ENCODE assay signal across 17 cellular contexts in the genomic region with DNA sequence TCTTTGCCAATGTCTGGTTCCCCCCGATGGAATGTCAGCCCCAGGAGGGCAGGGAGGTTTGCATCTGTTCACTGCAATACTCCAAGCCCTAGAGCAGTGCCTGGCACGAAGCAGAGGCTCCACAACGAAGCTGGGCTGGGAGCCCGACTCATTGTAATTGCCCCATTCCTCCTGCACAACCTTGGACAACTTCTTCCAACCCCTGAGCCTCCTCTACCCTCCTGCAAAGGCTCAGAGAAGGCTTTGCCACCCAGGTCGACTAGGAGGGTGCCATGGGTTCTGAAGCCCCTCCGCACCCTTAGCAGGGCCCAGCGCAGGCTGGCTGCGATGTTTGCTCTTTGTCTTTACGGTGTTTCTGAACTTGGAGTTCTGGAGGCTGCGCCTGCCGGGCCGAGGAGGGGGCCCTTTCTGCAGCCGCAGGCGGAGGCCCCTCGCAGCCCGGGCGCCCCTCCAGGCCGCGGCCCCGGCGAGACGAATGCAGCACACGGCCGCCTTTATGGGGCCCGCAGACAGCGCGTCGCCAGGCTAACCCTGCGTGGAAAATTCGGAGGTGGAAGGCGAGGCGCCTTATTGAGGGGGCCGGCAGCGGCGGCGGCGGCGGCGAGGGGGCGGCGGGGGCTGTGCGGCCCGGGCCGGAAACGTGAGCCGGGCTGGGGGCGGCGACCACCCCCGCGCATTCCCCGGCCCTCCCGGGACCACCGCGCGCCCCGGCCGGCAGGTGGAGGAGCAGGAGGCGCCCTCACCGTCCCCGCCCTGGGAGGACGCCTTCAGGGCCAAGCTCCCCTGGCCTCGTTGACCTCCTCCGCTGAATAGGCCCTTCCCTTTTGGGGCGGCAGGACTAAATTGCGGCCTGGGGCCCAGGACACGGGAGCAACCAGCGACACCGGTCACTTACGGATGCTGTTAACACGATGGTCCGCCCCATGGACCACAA. TPM values are rescaled to one million over a fixed set of nuclear protein-coding genes. Genes with fewer than 3 reads are reported as not detected.
DNase-seq lines count a peak whose midpoint lies in the region; ATAC-seq, FAIRE-seq and TF ChIP-seq lines count a peak whose summit lies in the region.
"Had no signal": no experiment of that assay in that cellular context is flagged by ENCODE, and none has a peak within 500 bp of the region (broad histone marks: within the 10 kb centered on the region; RNA-seq: fewer than 3 reads in every experiment).

No MANE protein-coding gene starts in this region.

- H3K4me3 ChIP-seq in esophagus muscularis mucosa (peak overlapping the region; percentile 24 to 36 (median 27)), mucosa of descending colon (no peak overlapping the region), tibial artery (peak overlapping the region; percentile 25 to 27), kidney (ENCODE audit: low read length in 2 of 2) (no peak overlapping the region)

- H3K27ac Mint-ChIP-seq in T-cell = no peak overlapping the region
- H3K27ac Mint-ChIP-seq: activated T-cell treated with anti-CD3 and anti-CD28 coated beads, Interleukin-2, amount 50 U/mL, for 24 hours; naive B cell; T-helper 17 cell had no signal

- H3K27me3 Mint-ChIP-seq in activated T-cell treated with anti-CD3 and anti-CD28 coated beads, Interleukin-2, amount 50 U/mL, for 4 hours (ENCODE audit: low read depth) = peaks cover 19% of the 10 kb centered on the region
- H3K27me3 Mint-ChIP-seq in T-cell = peaks cover 11 to 30% of the 10 kb centered on the region in 2 donors

- H3K4me3 Mint-ChIP-seq in activated T-cell treated with anti-CD3 and anti-CD28 coated beads, Interleukin-2, amount 50 U/mL, for 4 hours = no peak overlapping the region
- no peak overlapping the region for H3K4me3 Mint-ChIP-seq in T-cell
- H3K4me3 Mint-ChIP-seq: activated T-cell treated with anti-CD3 and anti-CD28 coated beads, Interleukin-2, amount 50 U/mL, for 24 hours; naive B cell; T-helper 17 cell had no signal

- POLR2A ChIA-PET in T-cell (lab: Charles Lee) = no interaction called here

- H3K9ac ChIP-seq in kidney (ENCODE audit: low read length in 2 of 2) = no peak overlapping the region

- H3K36me3 ChIP-seq in esophagus muscularis mucosa (no peaks in the 10 kb centered on the region), mucosa of descending colon (ENCODE audit: low read depth) (no peaks in the 10 kb centered on the region), tibial artery (no peaks in the 10 kb centered on the region), kidney (ENCODE audit: control insufficient read depth in 1 of 2, insufficient read depth in 2 of 2, low read length in 2 of 2) (no peaks in the 10 kb centered on the region)

- no peak overlapping the region for H3K27ac ChIP-seq in esophagus muscularis mucosa (replicated peaks in 1 of 4)
- no peak overlapping the region for H3K27ac ChIP-seq in tibial artery
- H3K27ac ChIP-seq in kidney (ENCODE audit: low read depth in 2 of 2, low read length in 2 of 2) = no peak overlapping the region

- no peak for TF ChIP-seq CTCF in esophagus muscularis mucosa (IDR thresholded peaks at IDR 0.05)
- no peak for TF ChIP-seq CTCF in mucosa of descending colon (IDR thresholded peaks at IDR 0.05)
- TF ChIP-seq CTCF in tibial artery (IDR thresholded peaks at IDR 0.05) = no peak
- no peak for TF ChIP-seq CTCF in kidney (IDR thresholded peaks at IDR 0.05; ENCODE audit: borderline replicate concordance, extremely low read depth, insufficient read depth)

- H3K4me1 ChIP-seq in esophagus muscularis mucosa (peaks cover 0 to 10% (median 9%) of the 10 kb centered on the region in 4 donors), mucosa of descending colon (ENCODE audit: low read depth) (no peaks in the 10 kb centered on the region), tibial artery (peaks cover 0 to 13% (median 6%) of the 10 kb centered on the region in 4 donors), kidney (ENCODE audit: control insufficient read depth in 1 of 2, insufficient read depth in 1 of 2, low read depth in 1 of 2, low read length in 2 of 2) (no peaks in the 10 kb centered on the region)

- H3K27me3 ChIP-seq in esophagus muscularis mucosa = peaks cover 0 to 13% (median 0%) of the 10 kb centered on the region in 4 donors
- H3K27me3 ChIP-seq in tibial artery = peaks cover 0 to 3% of the 10 kb centered on the region in 2 donors

- intact Hi-C loops in Right ventricle myocardium inferior (cut with DNase I) = no loop called here
- intact Hi-C loops in left ventricle myocardium superior (cut with micrococcal nuclease) = no loop called here
- intact Hi-C loops in esophagus muscularis mucosa (cut with DNase I) = no loop called here
- intact Hi-C loops in mucosa of descending colon (cut with DNase I, micrococcal nuclease) = no loop called here
- intact Hi-C loops in tibial artery (cut with DNase I; ENCODE audit: low total_unique reads) = no loop called here
- intact Hi-C loops in kidney (cut with DNase I) = no loop called here

- peak; percentile 34 for ATAC-seq in Right ventricle myocardium inferior
- no peak for ATAC-seq in left ventricle myocardium superior
- ATAC-seq in mucosa of descending colon = peak; percentile 7
- ATAC-seq in activated T-cell treated with anti-CD3 and anti-CD28 coated beads, Interleukin-2, amount 50 U/mL, for 4 hours = no peak
- no peak for ATAC-seq in T-cell (replicated peaks in 1 of 4)
- ATAC-seq: T-helper 17 cell had no signal

- H3K9me3 ChIP-seq in esophagus muscularis mucosa (no peaks in the 10 kb centered on the region), mucosa of descending colon (no peaks in the 10 kb centered on the region), tibial artery (no peaks in the 10 kb centered on the region), kidney (ENCODE audit: control insufficient read depth in 1 of 2, low read length in 2 of 2) (no peaks in the 10 kb centered on the region)

- H3K4me1 Mint-ChIP-seq in activated T-cell treated with anti-CD3 and anti-CD28 coated beads, Interleukin-2, amount 50 U/mL, for 4 hours (ENCODE audit: low read depth) = peaks cover 7% of the 10 kb centered on the region
- peaks cover 7 to 22% (median 11%) of the 10 kb centered on the region in 3 donors for H3K4me1 Mint-ChIP-seq in T-cell

- no peak for TF ChIP-seq EP300 in esophagus muscularis mucosa (IDR thresholded peaks at IDR 0.05)

- no peaks in the 10 kb centered on the region for H3K9me3 Mint-ChIP-seq in activated T-cell treated with anti-CD3 and anti-CD28 coated beads, Interleukin-2, amount 50 U/mL, for 4 hours
- no peaks in the 10 kb centered on the region for H3K9me3 Mint-ChIP-seq in T-cell
- H3K9me3 Mint-ChIP-seq: activated T-cell treated with anti-CD3 and anti-CD28 coated beads, Interleukin-2, amount 50 U/mL, for 24 hours; naive B cell had no signal

- CTCF ChIA-PET in T-cell (lab: Charles Lee) = no interaction called here

- 40% methylated on average over 54 of the region's 71 CpGs for WGBS in esophagus muscularis mucosa

- no peak for FAIRE-seq in kidney (lab: Jason Lieb, UNC)
- FAIRE-seq: D721Med had no signal

- no peak for DNase-seq in Right ventricle myocardium inferior (ENCODE audit: missing footprints)
- DNase-seq in left ventricle myocardium superior = no peak
- DNase-seq in esophagus muscularis mucosa (ENCODE audit: extremely low spot score) = no peak
- no peak for DNase-seq in mucosa of descending colon
- DNase-seq in tibial artery = no peak
- DNase-seq in activated T-cell treated with anti-CD3 and anti-CD28 coated beads, Interleukin-2, amount 50 U/mL, for 4 hours = no peak
- DNase-seq in T-cell = no peak
- DNase-seq in kidney = no peak
- DNase-seq: activated CD4-positive, alpha-beta T cell treated with anti-CD3 and anti-CD28 coated beads for 4 hours; activated T-cell treated with anti-CD3 and anti-CD28 coated beads, Interleukin-2, amount 50 U/mL, for 24 hours; cortex of kidney; kidney glomerular epithelial cell; naive B cell; NCI-H1092; NCI-H2227 treated with DMSO at 0.1 percent for 48 hours; T-helper 17 cell had no signal

- no peaks in the 10 kb centered on the region for H3K36me3 Mint-ChIP-seq in activated T-cell treated with anti-CD3 and anti-CD28 coated beads, Interleukin-2, amount 50 U/mL, for 4 hours (ENCODE audit: insufficient read depth)
- no peaks in the 10 kb centered on the region for H3K36me3 Mint-ChIP-seq in T-cell
- H3K36me3 Mint-ChIP-seq: naive B cell had no signal

- no peak for TF ChIP-seq POLR2A in esophagus muscularis mucosa (IDR thresholded peaks at IDR 0.05; ENCODE audit: low read depth)

RNA-seq across cellular contexts. Expression of gene SNAI1, which starts 27.0 kb away (rescaled TPM):
- total RNA-seq in Right ventricle myocardium inferior = 0.73 TPM
- 0.82 TPM for total RNA-seq in left ventricle myocardium superior
- 1 to 10 TPM in 3 of 4 donors, under 1 TPM in 1; 0.83 to 5.3 (median 3.0) TPM for total RNA-seq in esophagus muscularis mucosa
- total RNA-seq in mucosa of descending colon = 1 to 10 TPM in 1 of 3 donors, under 1 TPM in 2; 0.78 to 4.5 (median 0.96) TPM
- 1 to 10 TPM; 1.1 to 1.8 (median 1.3) TPM for total RNA-seq in activated T-cell treated with anti-CD3 and anti-CD28 coated beads, Interleukin-2, amount 50 U/mL, for 4 hours
- total RNA-seq in T-cell = 1 to 10 TPM in 3 of 5 donors, under 1 TPM in 2; 0.95 to 3.1 (median 1.3) TPM
- 3.7 TPM for total RNA-seq in kidney
- 4.5 TPM for polyA plus RNA-seq in kidney (ENCODE audit: insufficient read depth, low read depth, low replicate concordance)

Comparison
In these comparisons a context has a peak if more than half of its experiments do, and no peak if none do; other contexts are left out.
1. ATAC-seq: peak in Right ventricle myocardium inferior (single experiment) and mucosa of descending colon (single experiment); none in left ventricle myocardium superior (single experiment), activated T-cell treated with anti-CD3 and anti-CD28 coated beads, Interleukin-2, amount 50 U/mL, for 4 hours (0 of 2) and T-cell (0 of 4).
2. H3K4me3 ChIP-seq: peak in esophagus muscularis mucosa (4 of 4) and tibial artery (2 of 2); none in mucosa of descending colon (single experiment) and kidney (0 of 2).